In the genomic region with DNA sequence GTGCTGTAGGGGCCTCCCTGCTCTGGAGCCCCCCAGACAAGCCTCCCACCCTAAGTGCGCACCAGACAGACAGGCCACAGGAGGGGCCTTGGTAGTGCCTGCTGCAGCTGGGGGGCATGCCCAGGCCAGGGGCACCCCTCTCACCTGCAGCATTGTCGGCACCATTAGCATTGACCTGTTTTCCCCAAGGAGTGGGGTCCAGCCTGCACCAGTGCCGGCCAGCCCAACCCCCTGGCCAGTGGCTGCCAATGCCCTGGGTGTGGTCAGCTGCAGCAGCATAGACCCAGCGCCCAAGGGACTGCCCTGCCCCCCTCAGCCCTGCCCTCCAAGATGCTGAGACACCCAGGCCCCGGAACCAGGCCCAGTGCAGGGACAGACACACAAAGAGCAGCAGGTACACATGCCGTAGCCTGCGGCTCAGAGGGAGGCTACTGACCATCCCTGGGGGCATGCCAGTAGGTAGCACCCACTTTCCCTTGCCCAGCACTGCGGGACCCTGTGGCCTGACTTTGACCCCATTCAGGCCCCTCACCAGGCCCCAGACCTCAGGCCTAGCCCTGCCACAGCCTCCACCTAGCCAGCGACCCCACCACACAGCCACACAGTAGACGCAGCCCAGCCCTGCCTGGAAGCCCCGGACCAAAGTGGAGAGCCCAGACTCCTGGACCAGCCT, we compare ENCODE assay signal across 1 cellular context.
TF ChIP-seq lines count a peak whose summit lies in the region.

No MANE protein-coding gene starts in this region.

TF ChIP-seq in endothelial cell of umbilical vein, 7 proteins besides CTCF, POLR2A, EP300 and RAD21 (continued from another document):
- TF ChIP-seq MAX (IDR thresholded peaks at IDR 0.05; ENCODE audit: insufficient read depth, insufficient read length), result no peak
TF ChIP-seq in endothelial cell of umbilical vein: peak in this region for 0.
